Comparison of ENCODE assay signal across 18 cellular contexts in the genomic region with DNA sequence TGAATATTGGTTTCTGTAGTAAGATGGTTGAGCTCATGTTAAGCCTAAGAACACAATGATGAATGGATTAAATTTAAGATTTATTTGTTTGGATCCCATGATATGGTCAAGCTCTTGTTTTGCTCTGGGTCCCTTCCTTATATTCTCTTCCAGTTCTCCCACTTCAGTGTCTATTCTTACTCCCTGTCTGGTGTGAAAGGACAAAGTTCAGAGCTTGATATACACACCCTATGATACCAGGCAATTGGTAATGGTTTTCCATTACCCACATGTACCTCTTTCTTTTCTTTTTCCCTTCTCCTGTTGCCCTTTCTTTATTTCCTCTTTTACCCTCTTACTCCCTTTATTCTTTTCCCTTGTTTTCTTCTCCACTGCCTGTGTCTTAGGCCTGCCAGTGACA.
DNase-seq lines count a peak whose midpoint lies in the region; ATAC-seq, FAIRE-seq and TF ChIP-seq lines count a peak whose summit lies in the region.
"Had no signal": no experiment of that assay in that cellular context is flagged by ENCODE, and none has a peak within 500 bp of the region (broad histone marks: within the 10 kb centered on the region; RNA-seq: fewer than 3 reads in every experiment).

No MANE protein-coding gene starts in this region.

- no peak for FAIRE-seq in small intestine (lab: Jason Lieb, UNC)
- FAIRE-seq: HTR-8/SVneo had no signal

- TF ChIP-seq CTCF in WTC11 (IDR thresholded peaks at IDR 0.05) (no peak), mucosa of descending colon (IDR thresholded peaks at IDR 0.05) (no peak)

- no peak overlapping the region for H3K4me3 Mint-ChIP-seq in WTC11
- H3K4me3 Mint-ChIP-seq: B cell; CD8-positive, alpha-beta T cell; HFFc6 had no signal

- H3K9me3 Mint-ChIP-seq in WTC11 = no peaks in the 10 kb centered on the region
- H3K9me3 Mint-ChIP-seq: CD8-positive, alpha-beta T cell; HFFc6 had no signal

- H3K4me1 Mint-ChIP-seq in WTC11 = no peaks in the 10 kb centered on the region
- H3K4me1 Mint-ChIP-seq: B cell had no signal

- no peak overlapping the region for H3K4me3 ChIP-seq in mucosa of descending colon
- H3K4me3 ChIP-seq in small intestine (ENCODE audit: low read depth in 1 of 2, low read length in 2 of 2) = no peak overlapping the region
- H3K4me3 ChIP-seq: BLaER1 treated with 17β-estradiol and CSF1 and Interleukin-3, amounts not matched to agents 10 nM and 100 nM had no signal

- DNase-seq in LoVo (ENCODE audit: low spot score) = peak; percentile 2
- no peak for DNase-seq in WTC11 (ENCODE audit: low spot score)
- no peak for DNase-seq in mucosa of descending colon
- DNase-seq in small intestine = peak; percentile 64
- DNase-seq in NCI-H2029 treated with DMSO at 0.1 percent for 48 hours (lab: John Stamatoyannopoulos, UW) = no peak
- DNase-seq: Calu3; CD8-positive, alpha-beta T cell; DMS79 treated with DMSO at 0.1 percent for 48 hours; GF-D8; GOT3; H7; HFFc6; IMR-90 had no signal

- H3K27me3 Mint-ChIP-seq in WTC11 (ENCODE audit: low read depth) = no peaks in the 10 kb centered on the region
- H3K27me3 Mint-ChIP-seq: B cell had no signal

- H3K4me1 ChIP-seq in mucosa of descending colon (ENCODE audit: low read depth) = no peaks in the 10 kb centered on the region
- H3K4me1 ChIP-seq in small intestine (ENCODE audit: control insufficient read depth in 2 of 2, insufficient read depth in 1 of 2, low read depth in 1 of 2, low read length in 1 of 2) = peaks cover 0 to 2% of the 10 kb centered on the region in 2 donors
- H3K4me1 ChIP-seq: BLaER1 treated with 17β-estradiol and CSF1 and Interleukin-3, amounts not matched to agents 10 nM and 100 nM had no signal

- no peak for ATAC-seq in WTC11
- peak; percentile 71 for ATAC-seq in mucosa of descending colon
- no peak for ATAC-seq in GM21786 (IDR thresholded peaks at IDR 0.05; ENCODE audit: unreplicated experiment)
- ATAC-seq: CD8-positive, alpha-beta T cell; HCT116 had no signal

- H3K36me3 ChIP-seq in mucosa of descending colon (ENCODE audit: low read depth) (no peaks in the 10 kb centered on the region), small intestine (ENCODE audit: control insufficient read depth in 2 of 2, insufficient read depth in 2 of 2, low read length in 2 of 2) (peaks cover 0 to 6% of the 10 kb centered on the region in 2 donors)

- H3K27ac Mint-ChIP-seq in WTC11 = peak overlapping the region; percentile 75; the same call in 1 of the 2 replicates
- H3K27ac Mint-ChIP-seq: B cell; CD8-positive, alpha-beta T cell; HFFc6 had no signal

- POLR2A ChIA-PET in WTC11 (lab: Charles Lee) = no interaction called here

- CTCF ChIA-PET in WTC11 (lab: Charles Lee) = no interaction called here

- no peaks in the 10 kb centered on the region for H3K27me3 ChIP-seq in small intestine (ENCODE audit: control insufficient read depth in 2 of 2, insufficient read depth in 2 of 2, low read length in 2 of 2)
- H3K27me3 ChIP-seq: BLaER1 treated with 17β-estradiol and CSF1 and Interleukin-3, amounts not matched to agents 10 nM and 100 nM had no signal

- H3K9me3 ChIP-seq in mucosa of descending colon (no peaks in the 10 kb centered on the region), small intestine (ENCODE audit: control insufficient read depth, low read depth) (no peaks in the 10 kb centered on the region)

- peaks cover 18% of the 10 kb centered on the region for H3K36me3 Mint-ChIP-seq in WTC11

- intact Hi-C loops in mucosa of descending colon (cut with DNase I, micrococcal nuclease) = no loop called here

- no peak overlapping the region for H3K27ac ChIP-seq in small intestine (ENCODE audit: low read depth in 1 of 2, low read length in 1 of 2)
- H3K27ac ChIP-seq: BLaER1 treated with 17β-estradiol and CSF1 and Interleukin-3, amounts not matched to agents 10 nM and 100 nM had no signal

TF ChIP-seq in WTC11, 78 proteins besides CTCF, POLR2A, EP300 and RAD21:
- no peak for TF ChIP-seq JUN (CRISPR knock-in tag; IDR thresholded peaks at IDR 0.05)
- no peak for TF ChIP-seq TEAD1 (CRISPR knock-in tag; IDR thresholded peaks at IDR 0.05)
- TF ChIP-seq GTF2I (CRISPR knock-in tag; conservative IDR thresholded peaks at IDR 0.05) = no peak
- TF ChIP-seq, protein P1, sequence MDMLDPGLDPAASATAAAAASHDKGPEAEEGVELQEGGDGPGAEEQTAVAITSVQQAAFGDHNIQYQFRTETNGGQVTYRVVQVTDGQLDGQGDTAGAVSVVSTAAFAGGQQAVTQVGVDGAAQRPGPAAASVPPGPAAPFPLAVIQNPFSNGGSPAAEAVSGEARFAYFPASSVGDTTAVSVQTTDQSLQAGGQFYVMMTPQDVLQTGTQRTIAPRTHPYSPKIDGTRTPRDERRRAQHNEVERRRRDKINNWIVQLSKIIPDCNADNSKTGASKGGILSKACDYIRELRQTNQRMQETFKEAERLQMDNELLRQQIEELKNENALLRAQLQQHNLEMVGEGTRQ (CRISPR knock-in tag; IDR thresholded peaks at IDR 0.05) = no peak
TF ChIP-seq in WTC11: peak in this region for 0.

Comparison
In these comparisons a context has a peak if more than half of its experiments do, and no peak if none do; other contexts are left out.
1. DNase-seq: peak in LoVo (single experiment) and small intestine (single experiment); none in WTC11 (single experiment), mucosa of descending colon (0 of 3) and NCI-H2029 treated with DMSO at 0.1 percent for 48 hours (single experiment).